In genomic region chr2:8024506-8024905, GRCh38 we compare ENCODE assay signal across 1 cellular context.
TF ChIP-seq lines count a peak whose summit lies in the region.

No MANE protein-coding gene starts in this region.

TF ChIP-seq in GM23338, 12 proteins besides CTCF, POLR2A, EP300 and RAD21 (continued from another document):
- TF ChIP-seq ZNF462 (CRISPR knock-in tag; IDR thresholded peaks at IDR 0.05): no peak
- no peak for TF ChIP-seq JUNB (IDR thresholded peaks at IDR 0.05; ENCODE audit: unreplicated experiment)
- TF ChIP-seq ZNF331 (CRISPR knock-in tag; IDR thresholded peaks at IDR 0.05; ENCODE audit: low read depth): no peak
- TF ChIP-seq EZH2phosphoT487 (IDR thresholded peaks at IDR 0.05; ENCODE audit: unreplicated experiment): no peak
- no peak for TF ChIP-seq REST (IDR thresholded peaks at IDR 0.05; ENCODE audit: unreplicated experiment)
